In genomic region chr15:38041576-38041975, GRCh38 we compare ENCODE assay signal across 16 cellular contexts.
A peak's percentile ranks its signal among the peaks of the same experiment; 100 is the strongest.
DNase-seq lines count a peak whose midpoint lies in the region; ATAC-seq and TF ChIP-seq lines count a peak whose summit lies in the region.
"Had no signal": no experiment of that assay in that cellular context is flagged by ENCODE, and none has a peak within 500 bp of the region (broad histone marks: within the 10 kb centered on the region; RNA-seq: fewer than 3 reads in every experiment).

No MANE protein-coding gene starts in this region.

- H3K4ac ChIP-seq in mesendoderm (ENCODE audit: low read depth, low read length) = no peak overlapping the region

- no peak overlapping the region for H3K27ac Mint-ChIP-seq in endodermal cell
- H3K27ac Mint-ChIP-seq: activated naive CD4-positive, alpha-beta T cell treated with anti-CD3 and anti-CD28 coated beads, Interleukin-2, amount 50 U/mL, for 24 hours; natural killer cell had no signal

- no peaks in the 10 kb centered on the region for H3K27me3 ChIP-seq in Loucy (ENCODE audit: insufficient read depth, low read length, poor library complexity, severe bottlenecking)
- H3K27me3 ChIP-seq in mesendoderm (ENCODE audit: insufficient read depth, low read length, poor library complexity) = no peaks in the 10 kb centered on the region
- H3K27me3 ChIP-seq in endodermal cell (ENCODE audit: control insufficient read depth, insufficient read depth, low read length, poor library complexity, severe bottlenecking) = no peaks in the 10 kb centered on the region
- no peaks in the 10 kb centered on the region for H3K27me3 ChIP-seq in sigmoid colon
- H3K27me3 ChIP-seq in BE2C = no peaks in the 10 kb centered on the region
- H3K27me3 ChIP-seq: right lobe of liver had no signal

- H3K79me2 ChIP-seq in Loucy (ENCODE audit: insufficient read depth, low read length) (no peaks in the 10 kb centered on the region), mesendoderm (ENCODE audit: control insufficient read depth, insufficient read depth, low read length) (no peaks in the 10 kb centered on the region)

- no CpG with 5 or more reads among the region's 2 CpGs for WGBS in mesendoderm (ENCODE audit: extremely low coverage, insufficient coverage, low lambda C conversion rate)
- 76 to 83% methylated on average over 2 of the region's 2 CpGs for WGBS in endodermal cell (ENCODE audit: insufficient coverage in 1 of 2, insufficient read length in 1 of 2), 2 experiments
- 8 to 56% methylated on average over 2 of the region's 2 CpGs for WGBS in sigmoid colon, 2 donors

- H3K4me1 Mint-ChIP-seq in endodermal cell = peaks cover 15% of the 10 kb centered on the region
- H3K4me1 Mint-ChIP-seq: activated naive CD4-positive, alpha-beta T cell treated with anti-CD3 and anti-CD28 coated beads, Interleukin-2, amount 50 U/mL, for 24 hours had no signal

- H3K9me3 ChIP-seq in Loucy (ENCODE audit: insufficient read depth, low read depth, low read length) = no peaks in the 10 kb centered on the region
- no peaks in the 10 kb centered on the region for H3K9me3 ChIP-seq in endodermal cell (ENCODE audit: control insufficient read depth, low read length)
- H3K9me3 ChIP-seq in sigmoid colon = no peaks in the 10 kb centered on the region
- no peaks in the 10 kb centered on the region for H3K9me3 ChIP-seq in BE2C
- H3K9me3 ChIP-seq: right lobe of liver had no signal

- H4K5ac ChIP-seq in mesendoderm (ENCODE audit: low read length) = no peak overlapping the region

- H3K36me3 ChIP-seq in Loucy (ENCODE audit: insufficient read depth, low read length) = no peaks in the 10 kb centered on the region
- H3K36me3 ChIP-seq in mesendoderm (ENCODE audit: control insufficient read depth, insufficient read depth, low read length) = no peaks in the 10 kb centered on the region
- no peaks in the 10 kb centered on the region for H3K36me3 ChIP-seq in endodermal cell (ENCODE audit: control insufficient read depth, insufficient read depth, low read length)
- no peaks in the 10 kb centered on the region for H3K36me3 ChIP-seq in sigmoid colon
- H3K36me3 ChIP-seq in BE2C = no peaks in the 10 kb centered on the region
- H3K36me3 ChIP-seq: right lobe of liver had no signal

- H3K4me3 ChIP-seq in Loucy (ENCODE audit: low read length, poor library complexity, severe bottlenecking) = peak overlapping the region; percentile 16
- H3K4me3 ChIP-seq in choroid plexus epithelial cell (ENCODE audit: low read depth, low read length) = no peak overlapping the region
- no peak overlapping the region for H3K4me3 ChIP-seq in mesendoderm (ENCODE audit: low read length)
- H3K4me3 ChIP-seq in endodermal cell (ENCODE audit: low read length) = no peak overlapping the region
- H3K4me3 ChIP-seq in sigmoid colon = no peak overlapping the region
- no peak overlapping the region for H3K4me3 ChIP-seq in BE2C (ENCODE audit: low read depth, low read length)
- H3K4me3 ChIP-seq: right lobe of liver had no signal

- TF ChIP-seq POLR2A in sigmoid colon (IDR thresholded peaks at IDR 0.05) = no peak

- H3K9me3 Mint-ChIP-seq in endodermal cell = no peaks in the 10 kb centered on the region
- H3K9me3 Mint-ChIP-seq: activated naive CD4-positive, alpha-beta T cell treated with anti-CD3 and anti-CD28 coated beads, Interleukin-2, amount 50 U/mL, for 24 hours; natural killer cell had no signal

- H3K27me3 Mint-ChIP-seq in endodermal cell (ENCODE audit: insufficient read depth) = no peaks in the 10 kb centered on the region
- H3K27me3 Mint-ChIP-seq: activated naive CD4-positive, alpha-beta T cell treated with anti-CD3 and anti-CD28 coated beads, Interleukin-2, amount 50 U/mL, for 24 hours had no signal

- H2AFZ ChIP-seq in Loucy (ENCODE audit: low read length) = no peak overlapping the region

- H3K4me2 ChIP-seq in Loucy (ENCODE audit: low read depth, low read length, poor library complexity, severe bottlenecking) (peak overlapping the region; percentile 65), mesendoderm (ENCODE audit: low read length) (no peak overlapping the region)

- no peak overlapping the region for H3K4me3 Mint-ChIP-seq in endodermal cell
- H3K4me3 Mint-ChIP-seq: activated naive CD4-positive, alpha-beta T cell treated with anti-CD3 and anti-CD28 coated beads, Interleukin-2, amount 50 U/mL, for 24 hours; CD14-positive monocyte; natural killer cell had no signal

- H4K8ac ChIP-seq in mesendoderm (ENCODE audit: low read depth, low read length) = no peak overlapping the region

- H3K9me2 ChIP-seq in Loucy (replicated peaks; ENCODE audit: low read depth, low read length) = no peaks in the 10 kb centered on the region

- H2BK15ac ChIP-seq in mesendoderm (replicated peaks; ENCODE audit: low read depth) = no peak overlapping the region

- H3K18ac ChIP-seq in mesendoderm (ENCODE audit: low read length) = no peak overlapping the region

- TF ChIP-seq CTCF in Loucy (conservative IDR thresholded peaks at IDR 0.05; ENCODE audit: low read length) = no peak
- TF ChIP-seq CTCF in choroid plexus epithelial cell (conservative IDR thresholded peaks at IDR 0.05; ENCODE audit: low read depth, low read length) = no peak
- no peak for TF ChIP-seq CTCF in endodermal cell (conservative IDR thresholded peaks at IDR 0.05)
- TF ChIP-seq CTCF in sigmoid colon (IDR thresholded peaks at IDR 0.05) = no peak
- no peak for TF ChIP-seq CTCF in BE2C (IDR thresholded peaks at IDR 0.05; ENCODE audit: low read depth, low read length)

- TF ChIP-seq EP300 in sigmoid colon (IDR thresholded peaks at IDR 0.05) = no peak

- H3K79me1 ChIP-seq in mesendoderm (ENCODE audit: low read length) = no peaks in the 10 kb centered on the region

- no peak overlapping the region for H3K27ac ChIP-seq in mesendoderm (ENCODE audit: low read depth, low read length)
- H3K27ac ChIP-seq in endodermal cell (ENCODE audit: low read depth, low read length) = no peak overlapping the region
- no peak overlapping the region for H3K27ac ChIP-seq in sigmoid colon
- H3K27ac ChIP-seq: right lobe of liver had no signal

- no peak overlapping the region for H2BK120ac ChIP-seq in mesendoderm (ENCODE audit: low read depth, low read length)

- peak; percentile 52 for DNase-seq in Daoy (ENCODE audit: low read depth)
- DNase-seq in choroid plexus epithelial cell (ENCODE audit: low read depth) = peak; percentile 73
- peak; percentile 51 for DNase-seq in mesendoderm
- DNase-seq in endodermal cell = no peak
- no peak for DNase-seq in sigmoid colon
- DNase-seq in BE2C = no peak
- DNase-seq: cerebellar nuclear complex, natural killer cell, NCI-H146, NCI-H774, right lobe of liver, Right ventricle myocardium superior had no signal

- peak overlapping the region; percentile 2 for H3K9ac ChIP-seq in Loucy (ENCODE audit: low read depth, low read length, poor library complexity, severe bottlenecking)
- no peak overlapping the region for H3K9ac ChIP-seq in mesendoderm (ENCODE audit: low read length)
- H3K9ac ChIP-seq in endodermal cell (ENCODE audit: extremely low read depth, low read length, poor library complexity, severe bottlenecking) = no peak overlapping the region

- no peaks in the 10 kb centered on the region for H3F3A ChIP-seq in Loucy (ENCODE audit: low read depth)

- H2BK5ac ChIP-seq in mesendoderm (ENCODE audit: low read length) = no peak overlapping the region

- H3K56ac ChIP-seq in mesendoderm (ENCODE audit: low read length) = no peak overlapping the region

- intact Hi-C loops in sigmoid colon (cut with DNase I) = no loop called here

- no peak overlapping the region for H3K23ac ChIP-seq in mesendoderm (ENCODE audit: low read length)

- no peak overlapping the region for H2AK5ac ChIP-seq in mesendoderm (ENCODE audit: low read length)

- no peaks in the 10 kb centered on the region for H3K36me3 Mint-ChIP-seq in endodermal cell (ENCODE audit: low read depth)
- H3K36me3 Mint-ChIP-seq: activated naive CD4-positive, alpha-beta T cell treated with anti-CD3 and anti-CD28 coated beads, Interleukin-2, amount 50 U/mL, for 24 hours; natural killer cell had no signal

- peaks cover 31% of the 10 kb centered on the region for H3K4me1 ChIP-seq in Loucy (ENCODE audit: insufficient read depth, low read length, poor library complexity, severe bottlenecking)
- H3K4me1 ChIP-seq in mesendoderm (ENCODE audit: control insufficient read depth, low read depth, low read length) = no peaks in the 10 kb centered on the region
- peaks cover 3% of the 10 kb centered on the region for H3K4me1 ChIP-seq in endodermal cell (ENCODE audit: control insufficient read depth, insufficient read depth, low read length)
- H3K4me1 ChIP-seq in sigmoid colon = no peaks in the 10 kb centered on the region
- H3K4me1 ChIP-seq in BE2C = no peaks in the 10 kb centered on the region; the same call in 1 of the 2 replicates
- H3K4me1 ChIP-seq: right lobe of liver had no signal

- no peak for ATAC-seq in HG03108 (IDR thresholded peaks at IDR 0.05; ENCODE audit: unreplicated experiment)
- ATAC-seq: natural killer cell had no signal

- H4K20me1 ChIP-seq in Loucy (ENCODE audit: insufficient read depth, low read length, poor library complexity, severe bottlenecking) = no peaks in the 10 kb centered on the region

Comparison
In these comparisons a context has a peak if more than half of its experiments do, and no peak if none do; other contexts are left out.
1. DNase-seq: peak in Daoy (single experiment), choroid plexus epithelial cell (single experiment) and mesendoderm (single experiment); none in endodermal cell (single experiment), sigmoid colon (single experiment) and BE2C (single experiment).